8 cellular contexts compared by ENCODE assay signal in the genomic region with DNA sequence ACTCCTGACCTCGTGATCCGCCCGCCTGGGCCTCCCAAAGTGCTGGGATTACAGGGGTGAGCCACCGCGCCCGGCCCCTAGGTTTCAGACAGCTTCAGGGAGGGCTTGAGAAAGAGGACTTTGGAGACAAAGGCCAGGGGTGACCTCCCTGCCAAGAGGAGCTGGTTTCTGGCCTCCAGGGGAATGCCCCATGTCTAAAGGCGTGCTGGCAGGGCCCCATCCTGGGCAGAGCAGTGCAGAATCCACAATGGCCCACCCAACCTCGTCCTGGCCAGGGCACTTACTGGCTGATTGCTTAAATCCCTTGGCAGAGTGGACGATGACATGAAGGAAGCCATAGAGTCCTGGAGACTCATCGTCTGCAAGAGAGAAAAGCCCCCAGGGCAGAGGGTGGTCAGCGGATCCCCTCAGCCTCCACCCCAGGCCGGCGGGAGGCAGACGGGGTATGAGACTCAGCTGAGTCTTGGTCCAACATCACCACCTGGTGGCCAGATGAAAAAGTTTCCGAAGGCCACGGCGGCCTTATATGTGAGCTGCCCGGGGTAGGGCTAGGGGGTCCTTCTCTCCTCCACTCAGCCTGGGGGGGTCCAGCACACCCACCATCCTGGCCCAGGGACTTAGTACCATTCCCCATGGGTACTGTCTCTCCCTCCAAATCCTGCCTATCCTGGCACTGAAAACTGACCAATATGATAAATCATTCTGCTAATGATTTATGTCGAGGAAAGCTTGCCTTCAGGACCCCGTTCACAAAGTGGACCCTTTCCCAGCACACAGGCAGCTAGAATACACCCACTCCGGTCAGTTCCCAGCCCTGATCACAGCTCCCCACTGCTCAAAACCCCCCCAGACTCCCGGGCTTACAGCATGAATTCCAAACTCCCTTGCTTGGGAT. TPM values are rescaled to one million over a fixed set of nuclear protein-coding genes. Genes with fewer than 3 reads are reported as not detected.
DNase-seq lines count a peak whose midpoint lies in the region; ATAC-seq and TF ChIP-seq lines count a peak whose summit lies in the region.

No MANE protein-coding gene starts in this region.

- TF ChIP-seq EP300 in sigmoid colon (IDR thresholded peaks at IDR 0.05) = no peak

- DNase-seq in Right ventricle myocardium inferior (ENCODE audit: missing footprints) (peak; percentile 84), cardiac septum (ENCODE audit: low spot score) (no peak), RWPE1 (ENCODE audit: low spot score) (peak; percentile 54), amygdala (lab: John Stamatoyannopoulos, UW) (peak in 35 of 56 donors; percentile 6 to 72 (median 38)), right atrium auricular region (ENCODE audit: low spot score) (peak; percentile 80), sigmoid colon (peak; percentile 85), NCI-H2107 treated with DMSO at 0.1 percent for 48 hours (lab: John Stamatoyannopoulos, UW; ENCODE audit: unreplicated experiment) (no peak)

- WGBS in sigmoid colon, 2 donors = 69 to 79% methylated on average over 22 of the region's 22 CpGs

- ATAC-seq in Right ventricle myocardium inferior (peak; percentile 82), HG03159 (IDR thresholded peaks at IDR 0.05; ENCODE audit: unreplicated experiment) (no peak)

- POLR2A ChIA-PET in RWPE1 (lab: Yijun Ruan, JAX; ENCODE audit: low non-redundant PET) = interaction anchor here (0.5 kb wide), 2 partner anchors 82 to 806 kb away, joined by 3 to 5 read pairs; no protein-coding TSS in a partner anchor

- no peaks in the 10 kb centered on the region for H3K4me1 ChIP-seq in right atrium auricular region
- H3K4me1 ChIP-seq in sigmoid colon = peaks cover 0 to 11% (median 5%) of the 10 kb centered on the region in 4 donors

- H3K9me3 ChIP-seq in right atrium auricular region (no peaks in the 10 kb centered on the region), sigmoid colon (no peaks in the 10 kb centered on the region)

- CTCF ChIA-PET in RWPE1 (lab: Yijun Ruan, JAX) = interaction anchor here (0.6 to 2.0 kb wide), 23 partner anchors 11 to 644 kb away, joined by 3 to 14 read pairs (median 3); partner anchors contain the start of gene TIMM22

- TF ChIP-seq POLR2A in sigmoid colon (IDR thresholded peaks at IDR 0.05) = no peak

- H3K36me3 ChIP-seq in right atrium auricular region = peaks cover 43% of the 10 kb centered on the region
- H3K36me3 ChIP-seq in sigmoid colon = peaks cover 4 to 54% (median 32%) of the 10 kb centered on the region in 4 donors

- H3K27ac ChIP-seq in RWPE1 (peak overlapping the region; percentile 58), right atrium auricular region (no peak overlapping the region), sigmoid colon (peak overlapping the region in 1 of 4 donors; percentile 16)

- intact Hi-C loops in Right ventricle myocardium inferior (cut with DNase I) = loop anchor here (2.0 to 10.0 kb wide), 2 partner anchors 57 to 261 kb away; no protein-coding TSS in a partner anchor
- intact Hi-C loops in cardiac septum (cut with DNase I) = loop anchor here (5.0 kb wide), 2 partner anchors 59 to 264 kb away; partner anchors contain the start of gene TIMM22
- intact Hi-C loops in sigmoid colon (cut with DNase I) = loop anchor here (1.0 to 10.0 kb wide), 2 partner anchors 55 to 261 kb away; no protein-coding TSS in a partner anchor

- H3K4me3 ChIP-seq in right atrium auricular region (no peak overlapping the region), sigmoid colon (no peak overlapping the region)

- no peaks in the 10 kb centered on the region for H3K27me3 ChIP-seq in right atrium auricular region
- no peaks in the 10 kb centered on the region for H3K27me3 ChIP-seq in sigmoid colon

- TF ChIP-seq CTCF in RWPE1 (conservative IDR thresholded peaks at IDR 0.05; ENCODE audit: low read depth) = peak; percentile 71
- peak; percentile 54 to 87 for TF ChIP-seq CTCF in right atrium auricular region (IDR thresholded peaks at IDR 0.05)
- peak; percentile 58 to 84 (median 76) for TF ChIP-seq CTCF in sigmoid colon (IDR thresholded peaks at IDR 0.05)

RNA-seq across cellular contexts. Expression of gene TIMM22, which starts 59.1 kb away (rescaled TPM):
- total RNA-seq in Right ventricle myocardium inferior (17.3 TPM), cardiac septum (17.8 TPM), right atrium auricular region (10 to 100 TPM; 14.8 to 15.4 TPM), sigmoid colon (10 to 100 TPM in 3 of 4 donors, 1 to 10 TPM in 1; 8.0 to 13.6 (median 11.0) TPM)
- 1 to 10 TPM; 6.0 to 9.2 (median 8.1) TPM for polyA plus RNA-seq in sigmoid colon

Comparison
In these comparisons a context has a peak if more than half of its experiments do, and no peak if none do; other contexts are left out.
1. DNase-seq: peak in Right ventricle myocardium inferior (single experiment), RWPE1 (single experiment), amygdala (35 of 56), right atrium auricular region (single experiment) and sigmoid colon (single experiment); none in cardiac septum (single experiment) and NCI-H2107 treated with DMSO at 0.1 percent for 48 hours (single experiment).
2. Peak in every context shown above with its lines, with median percentiles within 50 percentile points of each other: CTCF ChIP-seq.